ENCODE assay signal across 13 cellular contexts in the genomic region with DNA sequence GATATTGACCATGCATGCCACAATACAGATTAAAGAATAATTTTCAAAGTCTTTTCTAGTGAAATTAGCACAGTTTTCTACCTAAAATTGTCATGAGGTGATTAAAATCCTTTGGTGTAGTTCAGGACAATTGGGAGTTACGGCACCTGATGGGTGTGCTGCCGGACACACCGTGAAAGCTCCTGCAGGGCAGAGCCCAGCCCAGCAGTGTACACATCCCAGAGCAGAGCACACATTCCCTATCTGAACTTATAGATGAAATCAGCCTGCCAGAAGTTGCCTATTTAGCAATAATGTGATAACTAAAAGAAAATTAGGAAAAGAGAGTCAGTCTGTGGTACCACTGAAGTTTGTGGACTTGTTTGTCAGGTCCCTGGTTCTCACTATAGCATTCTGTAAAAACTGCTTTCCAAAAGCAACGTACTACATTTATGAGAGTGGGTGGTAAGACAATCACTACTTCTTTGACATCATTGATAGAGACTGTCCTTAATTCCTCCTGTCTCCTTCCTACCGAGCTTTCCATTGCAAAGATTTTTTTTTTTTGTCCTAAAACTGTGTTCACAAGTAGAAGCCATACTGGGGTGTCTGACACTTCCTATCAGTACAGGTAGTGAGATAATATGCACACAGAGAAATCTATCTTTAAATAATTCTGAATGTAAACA. TPM values are rescaled to one million over a fixed set of nuclear protein-coding genes. Genes with fewer than 3 reads are reported as not detected.
DNase-seq lines count a peak whose midpoint lies in the region; ATAC-seq and TF ChIP-seq lines count a peak whose summit lies in the region.
"Had no signal": no experiment of that assay in that cellular context is flagged by ENCODE, and none has a peak within 500 bp of the region (broad histone marks: within the 10 kb centered on the region; RNA-seq: fewer than 3 reads in every experiment).

No MANE protein-coding gene starts in this region.

- in situ Hi-C loops in GM13977 (cut with MboI; ENCODE audit: low pct_unique_long_range_greater_than_20kb, low sequenced_read_pairs, unreplicated experiment), result loop anchor here (25.0 kb wide), 1 partner anchor 103 kb away; the partner anchor contains the start of gene ERMN

- CTCF ChIA-PET in Caco-2 (lab: Charles Lee), result no interaction called here

- H3K36me3 ChIP-seq in neutrophil (peaks cover 32% of the 10 kb centered on the region), Caco-2 (ENCODE audit: control insufficient read depth, insufficient read depth, low read length) (no peaks in the 10 kb centered on the region)

- H3K36me3 Mint-ChIP-seq in activated naive CD8-positive, alpha-beta T cell treated with anti-CD3 and anti-CD28 coated beads, Interleukin-2, amount 50 U/mL, for 24 hours (ENCODE audit: low read depth), result peaks cover 79% of the 10 kb centered on the region
- no peaks in the 10 kb centered on the region for H3K36me3 Mint-ChIP-seq in Caco-2 (ENCODE audit: insufficient read depth, unreplicated experiment)

- H3K27me3 ChIP-seq in neutrophil (no peaks in the 10 kb centered on the region), Caco-2 (replicated peaks; ENCODE audit: control insufficient read depth, insufficient read depth, low read length) (no peaks in the 10 kb centered on the region)

- peak overlapping the region; percentile 94 for H3K4me3 ChIP-seq in GM08714 (ENCODE audit: low read length)
- H3K4me3 ChIP-seq in neutrophil (ENCODE audit: low read depth in 1 of 2, low read length in 1 of 2), result peak overlapping the region; percentile 75 to 83
- H3K4me3 ChIP-seq in Caco-2 (ENCODE audit: low read depth, low read length), result no peak overlapping the region

- no peaks in the 10 kb centered on the region for H3K9me3 ChIP-seq in neutrophil
- no peaks in the 10 kb centered on the region for H3K9me3 ChIP-seq in Caco-2

- BruUV-seq in Caco-2 (replicated peaks; lab: Mats Ljungman, UMichigan), result no TSS peak

- H3K4me1 ChIP-seq in neutrophil (ENCODE audit: control insufficient read depth in 1 of 2, insufficient read depth in 1 of 2, low read depth in 1 of 2, low read length in 1 of 2) (peaks cover 57 to 67% of the 10 kb centered on the region in 2 experiments), Caco-2 (no peaks in the 10 kb centered on the region)

- DNase-seq in activated naive CD8-positive, alpha-beta T cell treated with anti-CD3 and anti-CD28 coated beads, Interleukin-2, amount 50 U/mL, for 24 hours, result no peak
- no peak for DNase-seq in NCI-H1694 treated with DMSO at 0.1 percent for 48 hours (lab: John Stamatoyannopoulos, UW)
- no peak for DNase-seq in GM13977 (ENCODE audit: low spot score)
- DNase-seq in Caco-2, result no peak
- DNase-seq: DMS79, erythroblast, NCI-H2227 treated with DMSO at 0.1 percent for 48 hours, nucleus accumbens had no signal

- POLR2A ChIA-PET in Caco-2 (lab: Charles Lee), result no interaction called here

- H3K4me3 Mint-ChIP-seq in activated naive CD8-positive, alpha-beta T cell treated with anti-CD3 and anti-CD28 coated beads, Interleukin-2, amount 50 U/mL, for 24 hours, result peak overlapping the region; percentile 99
- no peak overlapping the region for H3K4me3 Mint-ChIP-seq in Caco-2 (ENCODE audit: unreplicated experiment)

- peak overlapping the region; percentile 99 for H3K27ac ChIP-seq in neutrophil

- H3K27me3 Mint-ChIP-seq in activated naive CD8-positive, alpha-beta T cell treated with anti-CD3 and anti-CD28 coated beads, Interleukin-2, amount 50 U/mL, for 24 hours, result no peaks in the 10 kb centered on the region
- peaks cover 3% of the 10 kb centered on the region for H3K27me3 Mint-ChIP-seq in Caco-2 (ENCODE audit: insufficient read depth, unreplicated experiment)

- intact Hi-C loops in Caco-2 (cut with micrococcal nuclease; ENCODE audit: unreplicated experiment), result no loop called here

- peaks cover 43% of the 10 kb centered on the region for H3K4me1 Mint-ChIP-seq in activated naive CD8-positive, alpha-beta T cell treated with anti-CD3 and anti-CD28 coated beads, Interleukin-2, amount 50 U/mL, for 24 hours
- H3K4me1 Mint-ChIP-seq in Caco-2 (ENCODE audit: low read depth, unreplicated experiment), result peaks cover 5% of the 10 kb centered on the region

- peak overlapping the region; percentile 99 for H3K27ac Mint-ChIP-seq in activated naive CD8-positive, alpha-beta T cell treated with anti-CD3 and anti-CD28 coated beads, Interleukin-2, amount 50 U/mL, for 24 hours
- H3K27ac Mint-ChIP-seq in Caco-2 (ENCODE audit: unreplicated experiment), result no peak overlapping the region

- peak; percentile 1 for ATAC-seq in HG03045 (IDR thresholded peaks at IDR 0.05; ENCODE audit: unreplicated experiment)
- no peak for ATAC-seq in activated naive CD8-positive, alpha-beta T cell treated with anti-CD3 and anti-CD28 coated beads, Interleukin-2, amount 50 U/mL, for 24 hours
- ATAC-seq in HG03280 (IDR thresholded peaks at IDR 0.05; ENCODE audit: unreplicated experiment), result no peak

- no peaks in the 10 kb centered on the region for H3K9me3 Mint-ChIP-seq in activated naive CD8-positive, alpha-beta T cell treated with anti-CD3 and anti-CD28 coated beads, Interleukin-2, amount 50 U/mL, for 24 hours
- peaks cover 6% of the 10 kb centered on the region for H3K9me3 Mint-ChIP-seq in Caco-2 (ENCODE audit: unreplicated experiment)

- TF ChIP-seq CTCF in neutrophil (IDR thresholded peaks at IDR 0.05) (no peak), GM13977 (IDR thresholded peaks at IDR 0.05; ENCODE audit: extremely low read depth, insufficient read depth, missing control alignments) (no peak), Caco-2 (IDR thresholded peaks at IDR 0.05; ENCODE audit: insufficient read depth in 1 of 2, low read depth in 1 of 2, low read length in 1 of 2, severe bottlenecking in 1 of 2, unreplicated experiment in 1 of 2) (no peak)

RNA-seq across cellular contexts. Expression of gene CYTIP, which starts 3.4 kb away (rescaled TPM):
- 0.26 and 1.1 TPM in 2 replicates for total RNA-seq in Caco-2 (2022)
- total RNA-seq: H1 had no signal
